In the genomic region with DNA sequence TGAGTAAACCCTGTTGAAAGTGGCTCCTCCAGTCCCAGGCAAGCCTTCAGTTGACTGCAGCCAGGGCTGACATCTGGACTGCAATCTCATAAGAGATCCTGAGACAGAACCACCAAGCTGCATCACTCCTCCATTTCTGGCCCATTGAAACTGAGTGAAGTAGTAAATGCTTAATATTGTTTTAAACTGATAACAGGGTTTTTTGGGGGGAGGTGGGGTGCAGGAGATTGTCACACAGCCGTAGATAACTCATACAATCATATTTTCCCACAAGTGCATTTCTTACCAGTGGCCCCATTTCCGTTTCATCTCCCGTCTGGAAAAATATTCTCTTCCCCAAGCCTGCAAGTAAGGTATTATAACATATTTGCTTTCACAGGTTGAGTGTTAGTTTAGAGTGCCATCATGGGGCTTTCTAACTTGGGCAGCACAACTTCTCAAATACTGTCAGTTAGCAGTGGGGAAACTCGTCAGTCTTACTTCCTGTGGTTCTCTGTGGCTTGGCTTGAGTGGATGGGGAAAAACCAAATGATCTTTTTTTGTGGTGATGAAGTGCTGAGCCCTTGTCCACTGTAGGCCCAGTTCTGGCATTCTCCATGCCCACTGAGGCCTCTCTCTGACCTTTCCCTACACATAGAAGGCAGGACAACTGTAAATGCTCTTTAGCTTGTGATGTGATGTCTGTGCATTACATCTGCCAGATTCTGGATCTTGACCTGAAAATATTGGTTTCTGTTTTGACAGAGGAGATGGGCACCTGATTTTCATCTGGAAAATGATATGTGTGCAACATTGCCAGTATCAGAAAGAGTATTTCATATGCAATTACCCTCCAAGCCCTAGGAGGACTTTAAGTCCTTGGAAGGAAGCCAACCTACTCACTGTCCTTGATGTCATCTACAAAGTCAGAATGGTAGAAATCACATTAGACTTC, we compare ENCODE assay signal across 8 cellular contexts.
DNase-seq lines count a peak whose midpoint lies in the region; ATAC-seq and TF ChIP-seq lines count a peak whose summit lies in the region.

No MANE protein-coding gene starts in this region.

- H3K9me3 Mint-ChIP-seq in activated naive CD4-positive, alpha-beta T cell treated with anti-CD3 and anti-CD28 coated beads, Interleukin-2, amount 50 U/mL, for 72 hours, result peaks cover 0 to 6% of the 10 kb centered on the region in 2 donors

- peaks cover 5 to 11% of the 10 kb centered on the region in 2 donors for H3K36me3 Mint-ChIP-seq in activated naive CD4-positive, alpha-beta T cell treated with anti-CD3 and anti-CD28 coated beads, Interleukin-2, amount 50 U/mL, for 72 hours

- no peaks in the 10 kb centered on the region for H3K9me3 ChIP-seq in upper lobe of right lung

- ATAC-seq in GM19328 (IDR thresholded peaks at IDR 0.05; ENCODE audit: unreplicated experiment), result peak; percentile 81
- peak; percentile 84 for ATAC-seq in HG03354 (IDR thresholded peaks at IDR 0.05; ENCODE audit: poor library complexity, severe bottlenecking, unreplicated experiment)
- peak; percentile 87 to 90 for ATAC-seq in activated naive CD4-positive, alpha-beta T cell treated with anti-CD3 and anti-CD28 coated beads, Interleukin-2, amount 50 U/mL, for 72 hours
- peak; percentile 67 for ATAC-seq in upper lobe of right lung

- no peak overlapping the region for H3K4me3 ChIP-seq in upper lobe of right lung

- peaks cover 10% of the 10 kb centered on the region for H3K4me1 ChIP-seq in upper lobe of right lung

- H3K27ac ChIP-seq in upper lobe of right lung, result no peak overlapping the region

- H3K27me3 ChIP-seq in upper lobe of right lung, result no peaks in the 10 kb centered on the region

- CTCF ChIA-PET in HEK293T (lab: Yijun Ruan, JAX), result no interaction called here

- intact Hi-C loops in upper lobe of right lung (cut with DNase I), result no loop called here

- DNase-seq in AML-193 (lab: John Stamatoyannopoulos, UW) (peak; percentile 69 to 83), upper lobe of right lung (no peak), SK-N-DZ (ENCODE audit: low spot score) (no peak), retina (no peak), HEK293T (ENCODE audit: extremely low spot score) (no peak)
- peak in 1 of 2 donors; percentile 75 for DNase-seq in activated naive CD4-positive, alpha-beta T cell treated with anti-CD3 and anti-CD28 coated beads, Interleukin-2, amount 50 U/mL, for 72 hours (ENCODE audit: low spot score in 2 of 2)

- no peak for TF ChIP-seq CTCF in upper lobe of right lung (IDR thresholded peaks at IDR 0.05)

- peak overlapping the region; percentile 84 to 91 for H3K27ac Mint-ChIP-seq in activated naive CD4-positive, alpha-beta T cell treated with anti-CD3 and anti-CD28 coated beads, Interleukin-2, amount 50 U/mL, for 72 hours

- POLR2A ChIA-PET in HEK293T (lab: Yijun Ruan, JAX), result no interaction called here

- H3K36me3 ChIP-seq in upper lobe of right lung, result no peaks in the 10 kb centered on the region

TF ChIP-seq in HEK293T, 16 proteins besides CTCF, POLR2A, EP300 and RAD21:
- no peak for TF ChIP-seq FOXK2 (IDR thresholded peaks at IDR 0.05)
- TF ChIP-seq PKNOX1 (IDR thresholded peaks at IDR 0.05), result no peak
- TF ChIP-seq BHLHE40 (IDR thresholded peaks at IDR 0.05; ENCODE audit: borderline replicate concordance), result no peak
- TF ChIP-seq TARDBP (IDR thresholded peaks at IDR 0.05), result no peak
- no peak for TF ChIP-seq NFRKB (IDR thresholded peaks at IDR 0.05)
- no peak for TF ChIP-seq FOXM1 (IDR thresholded peaks at IDR 0.05; ENCODE audit: borderline replicate concordance)
- no peak for TF ChIP-seq SP1 (IDR thresholded peaks at IDR 0.05)
- no peak for TF ChIP-seq LEF1 (IDR thresholded peaks at IDR 0.05; ENCODE audit: borderline replicate concordance)
- no peak for TF ChIP-seq SUZ12 (IDR thresholded peaks at IDR 0.05)
- no peak for TF ChIP-seq ELF4 (IDR thresholded peaks at IDR 0.05)
- TF ChIP-seq ARNT (IDR thresholded peaks at IDR 0.05), result no peak
- no peak for TF ChIP-seq FOXA1 (IDR thresholded peaks at IDR 0.05)
- TF ChIP-seq L3MBTL2 (conservative IDR thresholded peaks at IDR 0.05), result no peak
- no peak for TF ChIP-seq HDGF (IDR thresholded peaks at IDR 0.05; ENCODE audit: borderline replicate concordance)
- no peak for TF ChIP-seq CTBP1 (IDR thresholded peaks at IDR 0.05; ENCODE audit: borderline replicate concordance)
- TF ChIP-seq ZNF384 (IDR thresholded peaks at IDR 0.05), result no peak

Comparison
In these comparisons a context has a peak if more than half of its experiments do, and no peak if none do; other contexts are left out.
1. DNase-seq: peak in AML-193 (2 of 2); none in upper lobe of right lung (single experiment), SK-N-DZ (single experiment), retina (single experiment) and HEK293T (single experiment).
2. Peak in every context shown above with its lines, with median percentiles within 50 percentile points of each other: ATAC-seq.